19 cellular contexts compared by ENCODE assay signal in the genomic region with DNA sequence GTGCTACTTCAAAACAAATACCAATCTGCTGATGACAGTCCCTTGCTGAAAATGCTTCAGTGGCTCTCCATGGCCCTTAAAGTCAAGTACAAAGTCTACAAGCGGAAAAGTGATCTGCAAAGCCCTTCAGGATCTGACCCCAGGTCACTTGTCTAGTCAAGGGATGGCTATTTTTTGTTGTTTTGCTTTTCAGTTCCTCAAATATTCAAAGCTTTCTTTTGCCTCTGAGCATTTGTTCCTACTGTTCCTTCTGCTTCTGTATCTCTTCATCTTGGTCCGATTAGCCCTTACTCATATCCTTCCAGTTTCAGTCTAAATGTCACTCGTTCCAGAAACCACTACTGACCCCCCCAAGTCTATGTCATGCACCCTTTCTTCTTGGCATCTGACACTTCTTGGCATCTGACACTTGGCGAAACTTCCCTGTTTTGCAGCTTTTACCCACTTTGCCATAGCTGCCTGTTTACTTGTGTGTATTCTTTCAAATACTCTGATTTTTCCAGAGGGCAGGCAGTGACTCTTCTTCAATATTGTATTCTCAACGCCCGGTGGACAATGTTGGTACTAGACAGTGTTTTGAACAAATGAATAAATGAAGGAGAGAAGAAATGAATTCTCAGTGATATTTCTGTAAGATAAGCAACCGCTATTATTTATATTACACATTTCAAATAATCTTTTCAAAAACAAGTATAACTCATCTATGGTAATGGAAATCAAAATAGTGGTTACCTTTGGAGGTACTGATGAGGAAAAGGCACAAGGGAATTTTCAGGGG.
DNase-seq lines count a peak whose midpoint lies in the region; ATAC-seq and TF ChIP-seq lines count a peak whose summit lies in the region.
"Had no signal": no experiment of that assay in that cellular context is flagged by ENCODE, and none has a peak within 500 bp of the region (broad histone marks: within the 10 kb centered on the region; RNA-seq: fewer than 3 reads in every experiment).

No MANE protein-coding gene starts in this region.

- no peaks in the 10 kb centered on the region for H3K9me2 ChIP-seq in hepatocyte (replicated peaks; ENCODE audit: insufficient read depth)

- H3K9me3 ChIP-seq in left ventricle myocardium inferior (replicated peaks): peaks cover 7% of the 10 kb centered on the region
- no peaks in the 10 kb centered on the region for H3K9me3 ChIP-seq in hepatocyte (ENCODE audit: low read depth)
- H3K9me3 ChIP-seq in effector memory CD4-positive, alpha-beta T cell (ENCODE audit: control insufficient read depth, low read length): no peaks in the 10 kb centered on the region
- H3K9me3 ChIP-seq: mucosa of descending colon, ovary had no signal

- H3K27ac Mint-ChIP-seq in endothelial cell (ENCODE audit: unreplicated experiment) (no peak overlapping the region), progenitor cell of endocrine pancreas (no peak overlapping the region)
- H3K27ac Mint-ChIP-seq: activated naive CD4-positive, alpha-beta T cell treated with anti-CD3 and anti-CD28 coated beads, Interleukin-2, amount 50 U/mL, for 24 hours; WTC11 had no signal

- no peaks in the 10 kb centered on the region for H4K20me1 ChIP-seq in hepatocyte (ENCODE audit: insufficient read depth, poor library complexity, severe bottlenecking)

- no peak overlapping the region for H3K4me3 Mint-ChIP-seq in endothelial cell (ENCODE audit: unreplicated experiment)
- no peak overlapping the region for H3K4me3 Mint-ChIP-seq in progenitor cell of endocrine pancreas (ENCODE audit: low read depth)
- H3K4me3 Mint-ChIP-seq: activated naive CD4-positive, alpha-beta T cell treated with anti-CD3 and anti-CD28 coated beads, Interleukin-2, amount 50 U/mL, for 24 hours; WTC11 had no signal

- no peak for DNase-seq in left ventricle myocardium superior
- DNase-seq in left ventricle myocardium inferior: no peak
- DNase-seq in endothelial cell (ENCODE audit: low spot score): no peak
- no peak for DNase-seq in hepatocyte (ENCODE audit: low spot score)
- DNase-seq in NCI-H2196 treated with DMSO at 0.1 percent for 48 hours (lab: John Stamatoyannopoulos, UW; ENCODE audit: unreplicated experiment): no peak
- DNase-seq in effector memory CD4-positive, alpha-beta T cell: no peak
- no peak for DNase-seq in progenitor cell of endocrine pancreas (ENCODE audit: low spot score, unreplicated experiment)
- DNase-seq: effector CD8-positive, alpha-beta T cell; foreskin fibroblast; GDM1; mucosa of descending colon; NCI-H1105; NCI-H2227 treated with DMSO at 0.1 percent for 48 hours; ovary; stimulated activated naive CD8-positive, alpha-beta T cell treated with anti-CD3 and anti-CD28 coated beads, Interleukin-15, Interleukin-2, amounts not matched to agents 100 U/mL and 50 U/mL, for 24 hours had no signal

- H3K4me3 ChIP-seq in left ventricle myocardium inferior: no peak overlapping the region
- H3K4me3 ChIP-seq in hepatocyte: no peak overlapping the region
- H3K4me3 ChIP-seq in effector memory CD4-positive, alpha-beta T cell (ENCODE audit: insufficient read depth, low read depth, low read length, poor library complexity, severe bottlenecking): no peak overlapping the region
- H3K4me3 ChIP-seq: mucosa of descending colon, ovary, skin epidermis had no signal

- ATAC-seq in left ventricle myocardium superior (peak; percentile 30), HG03520 (IDR thresholded peaks at IDR 0.05; ENCODE audit: unreplicated experiment) (peak; percentile 59)
- ATAC-seq: mucosa of descending colon; stimulated activated naive CD8-positive, alpha-beta T cell treated with anti-CD3 and anti-CD28 coated beads, Interleukin-15, Interleukin-2, amounts not matched to agents 100 U/mL and 50 U/mL, for 24 hours had no signal

- no peak overlapping the region for H2AFZ ChIP-seq in hepatocyte

- H3K9me3 Mint-ChIP-seq in endothelial cell (ENCODE audit: unreplicated experiment): no peaks in the 10 kb centered on the region
- peaks cover 8% of the 10 kb centered on the region for H3K9me3 Mint-ChIP-seq in progenitor cell of endocrine pancreas (ENCODE audit: low read depth)
- H3K9me3 Mint-ChIP-seq: activated naive CD4-positive, alpha-beta T cell treated with anti-CD3 and anti-CD28 coated beads, Interleukin-2, amount 50 U/mL, for 24 hours had no signal

- H3K27me3 Mint-ChIP-seq in endothelial cell (ENCODE audit: unreplicated experiment): no peaks in the 10 kb centered on the region
- H3K27me3 Mint-ChIP-seq in progenitor cell of endocrine pancreas: no peaks in the 10 kb centered on the region
- H3K27me3 Mint-ChIP-seq: activated naive CD4-positive, alpha-beta T cell treated with anti-CD3 and anti-CD28 coated beads, Interleukin-2, amount 50 U/mL, for 24 hours had no signal

- peaks cover 49% of the 10 kb centered on the region for H3K4me1 Mint-ChIP-seq in endothelial cell (ENCODE audit: unreplicated experiment)
- peaks cover 13% of the 10 kb centered on the region for H3K4me1 Mint-ChIP-seq in progenitor cell of endocrine pancreas (ENCODE audit: low read depth)
- H3K4me1 Mint-ChIP-seq: activated naive CD4-positive, alpha-beta T cell treated with anti-CD3 and anti-CD28 coated beads, Interleukin-2, amount 50 U/mL, for 24 hours had no signal

- H3K27me3 ChIP-seq in left ventricle myocardium inferior (ENCODE audit: low read depth) (no peaks in the 10 kb centered on the region), hepatocyte (no peaks in the 10 kb centered on the region)
- no peaks in the 10 kb centered on the region for H3K27me3 ChIP-seq in effector memory CD4-positive, alpha-beta T cell (replicated peaks; ENCODE audit: control insufficient read depth, insufficient read depth, low read length, poor library complexity, severe bottlenecking)
- H3K27me3 ChIP-seq: ovary had no signal

- H3K36me3 Mint-ChIP-seq in endothelial cell (ENCODE audit: low read depth, unreplicated experiment) (no peaks in the 10 kb centered on the region), progenitor cell of endocrine pancreas (ENCODE audit: insufficient read depth) (peaks cover 8% of the 10 kb centered on the region)
- H3K36me3 Mint-ChIP-seq: activated naive CD4-positive, alpha-beta T cell treated with anti-CD3 and anti-CD28 coated beads, Interleukin-2, amount 50 U/mL, for 24 hours had no signal

- no peaks in the 10 kb centered on the region for H3K36me3 ChIP-seq in left ventricle myocardium inferior
- H3K36me3 ChIP-seq in hepatocyte (replicated peaks; ENCODE audit: insufficient read depth, low read depth): no peaks in the 10 kb centered on the region
- H3K36me3 ChIP-seq in effector memory CD4-positive, alpha-beta T cell (ENCODE audit: control insufficient read depth, insufficient read depth, low read length): no peaks in the 10 kb centered on the region
- H3K36me3 ChIP-seq: ovary had no signal

- TF ChIP-seq CTCF in left ventricle myocardium inferior (IDR thresholded peaks at IDR 0.05; ENCODE audit: borderline replicate concordance) (no peak), endothelial cell (IDR thresholded peaks at IDR 0.05; ENCODE audit: unreplicated experiment) (peak; percentile 33), hepatocyte (IDR thresholded peaks at IDR 0.05; ENCODE audit: poor library complexity) (no peak), progenitor cell of endocrine pancreas (IDR thresholded peaks at IDR 0.05; ENCODE audit: unreplicated experiment) (no peak)

- H3K27ac ChIP-seq in left ventricle myocardium inferior (replicated peaks) (no peak overlapping the region), hepatocyte (no peak overlapping the region)
- H3K27ac ChIP-seq in effector memory CD4-positive, alpha-beta T cell (ENCODE audit: insufficient read depth, low read length, poor library complexity, severe bottlenecking): no peak overlapping the region
- H3K27ac ChIP-seq: ovary, skin epidermis had no signal

- H3K4me2 ChIP-seq in hepatocyte: no peak overlapping the region

- 91% methylated on average over 7 of the region's 7 CpGs for WGBS in hepatocyte (ENCODE audit: low lambda C conversion rate, missing lambda C conversion rate)

- H3K4me1 ChIP-seq in left ventricle myocardium inferior: no peaks in the 10 kb centered on the region
- peaks cover 9% of the 10 kb centered on the region for H3K4me1 ChIP-seq in hepatocyte (ENCODE audit: insufficient read depth)
- no peaks in the 10 kb centered on the region for H3K4me1 ChIP-seq in effector memory CD4-positive, alpha-beta T cell (ENCODE audit: control insufficient read depth, insufficient read depth, low read length, poor library complexity, severe bottlenecking)

- H3K79me2 ChIP-seq in hepatocyte: no peaks in the 10 kb centered on the region

- intact Hi-C loops in left ventricle myocardium superior (cut with micrococcal nuclease) (no loop called here), left ventricle myocardium inferior (cut with micrococcal nuclease) (no loop called here)
